Comparison of ENCODE assay signal across 8 cellular contexts in genomic region chrX:17931855-17932254, GRCh38.
"Had no signal": no experiment of that assay in that cellular context is flagged by ENCODE, and none has a peak within 500 bp of the region (broad histone marks: within the 10 kb centered on the region; RNA-seq: fewer than 3 reads in every experiment).

No MANE protein-coding gene starts in this region.

- H3K4me3 ChIP-seq: GM23248, HAP-1 had no signal

- FAIRE-seq: H1, H54, HepG2 had no signal

- DNase-seq: GM23248, KG1 had no signal

- H3K9me3 ChIP-seq: HAP-1 had no signal

- H2AFZ ChIP-seq: GM23248 had no signal

- ATAC-seq: HCT116, HepG2 had no signal

- H3K9me3 Mint-ChIP-seq: IgD-negative memory B cell had no signal

- H3K4me3 Mint-ChIP-seq: IgD-negative memory B cell had no signal

- H3K36me3 ChIP-seq: HAP-1 had no signal

- H3K4me1 Mint-ChIP-seq: IgD-negative memory B cell had no signal

- H3K4me1 ChIP-seq: HAP-1 had no signal

- H3K36me3 Mint-ChIP-seq: IgD-negative memory B cell had no signal

- H3K27ac Mint-ChIP-seq: IgD-negative memory B cell had no signal

- H3K9ac ChIP-seq: GM23248 had no signal

- H3K27ac ChIP-seq: GM23248 had no signal
